9 cellular contexts compared by ENCODE assay signal in the genomic region with DNA sequence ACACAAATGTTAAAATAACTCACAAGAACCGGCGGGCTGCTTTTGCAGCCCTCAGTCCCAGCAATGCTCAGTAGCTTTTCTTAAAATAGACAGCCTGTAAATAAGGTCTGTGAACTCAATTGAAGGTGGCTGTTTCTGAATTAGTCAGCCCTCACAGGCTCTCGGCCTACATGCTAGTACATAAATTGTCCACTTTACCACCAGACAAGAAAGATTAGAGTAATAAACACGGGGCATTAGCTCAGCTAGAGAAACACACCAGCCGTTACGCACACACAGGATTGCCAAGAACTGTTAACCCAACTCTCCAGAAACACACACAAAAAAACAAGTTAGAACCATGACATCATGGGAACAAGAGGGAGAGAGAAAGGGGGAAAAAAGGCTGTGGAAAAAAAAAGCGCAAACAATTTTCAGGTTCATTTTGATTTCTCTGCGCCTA.
DNase-seq lines count a peak whose midpoint lies in the region; ATAC-seq and TF ChIP-seq lines count a peak whose summit lies in the region.
"Had no signal": no experiment of that assay in that cellular context is flagged by ENCODE, and none has a peak within 500 bp of the region (broad histone marks: within the 10 kb centered on the region; RNA-seq: fewer than 3 reads in every experiment).

No MANE protein-coding gene starts in this region.

- DNase-seq in stimulated activated naive CD8-positive, alpha-beta T cell treated with anti-CD3 and anti-CD28 coated beads, Interleukin-15, Interleukin-2, amounts not matched to agents 100 U/mL and 50 U/mL, for 24 hours = no peak
- DNase-seq in stimulated activated naive CD8-positive, alpha-beta T cell treated with anti-CD3 and anti-CD28 coated beads, Interleukin-15, amount 100 ng/mL, for 72 hours = no peak
- DNase-seq in osteoblast (ENCODE audit: insufficient read length, low spot score, missing footprints) = no peak
- DNase-seq in glomerular visceral epithelial cell (ENCODE audit: extremely low spot score) = no peak
- DNase-seq in NCI-H1048 (lab: John Stamatoyannopoulos, UW) = no peak
- DNase-seq in DMS53 (lab: John Stamatoyannopoulos, UW) = no peak

- no peak for TF ChIP-seq CTCF in osteoblast (IDR thresholded peaks at IDR 0.05; ENCODE audit: extremely low read depth, low read depth, low read length)

- ATAC-seq in stimulated activated naive CD8-positive, alpha-beta T cell treated with anti-CD3 and anti-CD28 coated beads, Interleukin-15, Interleukin-2, amounts not matched to agents 100 U/mL and 50 U/mL, for 24 hours = peak; percentile 59
- no peak for ATAC-seq in stimulated activated naive CD8-positive, alpha-beta T cell treated with anti-CD3 and anti-CD28 coated beads, Interleukin-15, amount 100 ng/mL, for 72 hours
- ATAC-seq in HG03342 (IDR thresholded peaks at IDR 0.05; ENCODE audit: unreplicated experiment) = peak; percentile 91

- H3K9me3 Mint-ChIP-seq in stimulated activated naive CD8-positive, alpha-beta T cell treated with anti-CD3 and anti-CD28 coated beads, Interleukin-15, amount 100 ng/mL, for 72 hours = no peaks in the 10 kb centered on the region

- H3K36me3 ChIP-seq in osteoblast (ENCODE audit: insufficient read depth, low read length) = peaks cover 22% of the 10 kb centered on the region

- H2AFZ ChIP-seq in osteoblast (ENCODE audit: low read length) = no peak overlapping the region
- H2AFZ ChIP-seq: parathyroid adenoma had no signal

- no peaks in the 10 kb centered on the region for H3K9me3 ChIP-seq in osteoblast (ENCODE audit: low read depth, low read length)

- H3K79me2 ChIP-seq in osteoblast (ENCODE audit: insufficient read depth, low read length) = peaks cover 83% of the 10 kb centered on the region
- H3K79me2 ChIP-seq: parathyroid adenoma had no signal

- peaks cover 6% of the 10 kb centered on the region for H3K4me1 Mint-ChIP-seq in stimulated activated naive CD8-positive, alpha-beta T cell treated with anti-CD3 and anti-CD28 coated beads, Interleukin-15, amount 100 ng/mL, for 72 hours

- H3K27ac ChIP-seq in cingulate gyrus (ENCODE audit: low read depth, low read length) (peak overlapping the region; percentile 82), osteoblast (ENCODE audit: low read depth, low read length) (peak overlapping the region; percentile 71)
- H3K27ac ChIP-seq: parathyroid adenoma had no signal

- H3K4me3 ChIP-seq in osteoblast (ENCODE audit: insufficient read depth, low read length) = no peak overlapping the region

- H3K4me3 Mint-ChIP-seq in stimulated activated naive CD8-positive, alpha-beta T cell treated with anti-CD3 and anti-CD28 coated beads, Interleukin-15, amount 100 ng/mL, for 72 hours = no peak overlapping the region

- H4K20me1 ChIP-seq in osteoblast (ENCODE audit: insufficient read depth, low read length) = peaks cover 14% of the 10 kb centered on the region

- no peaks in the 10 kb centered on the region for H3K27me3 Mint-ChIP-seq in stimulated activated naive CD8-positive, alpha-beta T cell treated with anti-CD3 and anti-CD28 coated beads, Interleukin-15, amount 100 ng/mL, for 72 hours

- no peak overlapping the region for H3K4me2 ChIP-seq in osteoblast (ENCODE audit: insufficient read depth, low read length)

- H3K4me1 ChIP-seq in osteoblast (ENCODE audit: insufficient read depth, low read length) = peaks cover 31% of the 10 kb centered on the region
- H3K4me1 ChIP-seq: parathyroid adenoma had no signal

- no peak overlapping the region for H3K27ac Mint-ChIP-seq in stimulated activated naive CD8-positive, alpha-beta T cell treated with anti-CD3 and anti-CD28 coated beads, Interleukin-15, amount 100 ng/mL, for 72 hours

- no peaks in the 10 kb centered on the region for H3K27me3 ChIP-seq in osteoblast (ENCODE audit: insufficient read depth, low read length)
